8 cellular contexts compared by ENCODE assay signal in genomic region chr2:168490015-168490874, GRCh38. TPM values are rescaled to one million over a fixed set of nuclear protein-coding genes. Genes with fewer than 3 reads are reported as not detected.
DNase-seq lines count a peak whose midpoint lies in the region; ATAC-seq and TF ChIP-seq lines count a peak whose summit lies in the region.

No MANE protein-coding gene starts in this region.

- ATAC-seq in HG03025 (IDR thresholded peaks at IDR 0.05; ENCODE audit: low FRiP score, unreplicated experiment) (peak; percentile 92), upper lobe of left lung (ENCODE audit: low FRiP score in 2 of 2) (peak; percentile 57 to 81)

- no peaks in the 10 kb centered on the region for H3K4me1 ChIP-seq in breast epithelium
- H3K4me1 ChIP-seq in upper lobe of left lung, result peaks cover 0 to 9% (median 3%) of the 10 kb centered on the region in 4 donors

- intact Hi-C loops in breast epithelium (cut with DNase I; ENCODE audit: low total_unique reads), result no loop called here

- 43 to 50% methylated on average over 7 of the region's 7 CpGs for WGBS in upper lobe of left lung, 2 donors

- POLR2A ChIA-PET in HEK293T (lab: Yijun Ruan, JAX), result no interaction called here

- TF ChIP-seq EP300 in upper lobe of left lung (IDR thresholded peaks at IDR 0.05), result no peak

- H3K9me3 ChIP-seq in breast epithelium (no peaks in the 10 kb centered on the region), upper lobe of left lung (no peaks in the 10 kb centered on the region)

- CTCF ChIA-PET in HEK293T (lab: Yijun Ruan, JAX), result interaction anchor here (0.6 to 0.7 kb wide), 3 partner anchors 84 to 215 kb away, joined by 3 to 6 read pairs (median 4); no protein-coding TSS in a partner anchor

- H3K27me3 ChIP-seq in breast epithelium (no peaks in the 10 kb centered on the region), upper lobe of left lung (no peaks in the 10 kb centered on the region)

- H3K27ac ChIP-seq in breast epithelium (peak overlapping the region; percentile 8 to 13), upper lobe of left lung (peak overlapping the region; percentile 16 to 66 (median 30))

- H3K36me3 ChIP-seq in breast epithelium, result no peaks in the 10 kb centered on the region
- H3K36me3 ChIP-seq in upper lobe of left lung, result no peaks in the 10 kb centered on the region

- TF ChIP-seq CTCF in breast epithelium (IDR thresholded peaks at IDR 0.05) (no peak), upper lobe of left lung (IDR thresholded peaks at IDR 0.05) (no peak)

- peak overlapping the region in 1 of 3 donors; percentile 6 for H3K4me3 ChIP-seq in breast epithelium
- H3K4me3 ChIP-seq in upper lobe of left lung, result peak overlapping the region in 2 of 4 donors; percentile 1 to 24

- no peak for TF ChIP-seq POLR2A in breast epithelium (IDR thresholded peaks at IDR 0.05)
- TF ChIP-seq POLR2A in upper lobe of left lung (IDR thresholded peaks at IDR 0.05), result no peak

- DNase-seq in activated gamma-delta T cell treated with Interleukin-2 at 50 U/mL for 16 hours, result peak; percentile 22
- DNase-seq in activated gamma-delta T cell (lab: John Stamatoyannopoulos, UW), result no peak
- peak; percentile 89 for DNase-seq in OCI-M1 (lab: John Stamatoyannopoulos, UW)
- no peak for DNase-seq in breast epithelium (ENCODE audit: low spot score in 2 of 2)
- peak; percentile 61 for DNase-seq in medulla oblongata (ENCODE audit: extremely low spot score)
- peak in 1 of 2 donors; percentile 29 for DNase-seq in upper lobe of left lung
- no peak for DNase-seq in HEK293T (ENCODE audit: extremely low spot score)

TF ChIP-seq in HEK293T, 16 proteins besides CTCF, POLR2A, EP300 and RAD21:
- TF ChIP-seq ELF4 (IDR thresholded peaks at IDR 0.05) (no peak), ARNT (IDR thresholded peaks at IDR 0.05) (no peak), L3MBTL2 (conservative IDR thresholded peaks at IDR 0.05) (no peak), FOXA1 (IDR thresholded peaks at IDR 0.05) (no peak), TARDBP (IDR thresholded peaks at IDR 0.05) (no peak), SP1 (IDR thresholded peaks at IDR 0.05) (no peak), NFRKB (IDR thresholded peaks at IDR 0.05) (no peak), BHLHE40 (IDR thresholded peaks at IDR 0.05; ENCODE audit: borderline replicate concordance) (no peak), LEF1 (IDR thresholded peaks at IDR 0.05; ENCODE audit: borderline replicate concordance) (no peak), FOXM1 (IDR thresholded peaks at IDR 0.05; ENCODE audit: borderline replicate concordance) (no peak), HDGF (IDR thresholded peaks at IDR 0.05; ENCODE audit: borderline replicate concordance) (no peak), SUZ12 (IDR thresholded peaks at IDR 0.05) (no peak), PKNOX1 (IDR thresholded peaks at IDR 0.05) (no peak)
TF ChIP-seq in HEK293T: peak in this region for 0.

RNA-seq across cellular contexts. Expression of gene CERS6, which starts 34.2 kb away (rescaled TPM):
- total RNA-seq in breast epithelium (10 to 100 TPM; 36.4 to 46.4 (median 44.8) TPM), upper lobe of left lung (10 to 100 TPM in 5 of 6 donors, 1 to 10 TPM in 1; 7.3 to 24.7 (median 16.6) TPM)

Comparison
In these comparisons a context has a peak if more than half of its experiments do, and no peak if none do; other contexts are left out.
1. DNase-seq: peak in activated gamma-delta T cell treated with Interleukin-2 at 50 U/mL for 16 hours (single experiment), OCI-M1 (single experiment) and medulla oblongata (single experiment); none in activated gamma-delta T cell (single experiment), breast epithelium (0 of 2) and HEK293T (single experiment).